In the genomic region with DNA sequence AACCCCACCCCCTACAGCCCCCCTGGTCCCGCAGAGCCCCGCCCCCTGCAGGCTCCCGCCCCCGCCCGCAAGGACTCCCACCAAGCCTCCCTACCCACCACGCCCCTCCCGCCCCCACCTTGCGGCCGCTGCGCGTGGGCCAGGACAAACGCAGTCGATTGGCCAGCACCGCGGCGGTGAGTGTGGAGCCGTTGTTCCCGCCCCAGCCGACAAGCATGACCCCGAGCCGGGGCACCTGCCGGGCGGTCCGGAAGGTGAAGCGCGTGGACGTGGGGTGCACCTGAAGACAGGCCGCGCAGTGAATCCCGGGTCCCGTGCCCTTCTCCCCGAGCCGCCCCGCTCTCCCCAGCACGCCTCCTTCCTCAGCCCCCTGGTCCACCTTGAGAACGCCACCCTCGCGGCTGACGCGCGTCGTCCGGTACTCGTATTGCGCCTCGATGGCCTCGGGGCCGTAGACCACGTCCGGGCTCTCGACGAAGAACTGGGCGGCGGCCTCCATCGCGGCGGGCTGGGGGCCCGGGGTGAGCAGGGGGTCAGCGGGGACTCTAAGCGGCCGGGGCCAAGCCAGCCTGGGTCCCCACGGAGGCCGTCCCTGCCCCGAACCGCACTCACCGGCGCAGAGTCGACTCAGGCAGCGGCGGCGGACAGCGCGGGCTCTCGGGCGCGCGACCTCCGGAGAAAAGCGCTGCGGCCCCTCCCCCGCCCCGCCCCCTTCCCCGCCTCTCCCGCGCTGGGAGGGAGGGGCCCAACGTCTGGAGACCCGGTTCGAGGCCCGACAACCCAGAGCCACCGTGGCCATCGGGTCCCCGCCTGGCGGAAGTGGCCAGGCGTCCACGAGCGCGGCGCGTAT, we compare ENCODE assay signal across 8 cellular contexts. TPM values are rescaled to one million over a fixed set of nuclear protein-coding genes. Genes with fewer than 3 reads are reported as not detected.
DNase-seq lines count a peak whose midpoint lies in the region; ATAC-seq and TF ChIP-seq lines count a peak whose summit lies in the region.

A gene (minus strand): TSS at position 653 of the 850 bp plus-strand sequence. CDS start 154 bp downstream, at position 499.

- intact Hi-C loops in Caco-2 (cut with micrococcal nuclease; ENCODE audit: unreplicated experiment): loop anchor here (1.0 kb wide), 1 partner anchor 18 kb away; a partner anchor contains a TSS
- intact Hi-C loops in left lung (cut with DNase I): no loop called here

- H3K4me1 Mint-ChIP-seq in Caco-2 (ENCODE audit: low read depth, unreplicated experiment): peaks cover 16% of the 10 kb centered on the region

- H3K9me3 ChIP-seq in Caco-2 (no peaks in the 10 kb centered on the region), left lung (no peaks in the 10 kb centered on the region)

- H3K27me3 ChIP-seq in Caco-2 (replicated peaks; ENCODE audit: control insufficient read depth, insufficient read depth, low read length): no peaks in the 10 kb centered on the region
- peaks cover 0 to 59% of the 10 kb centered on the region in 2 donors for H3K27me3 ChIP-seq in left lung

- peaks cover 49% of the 10 kb centered on the region for H3K36me3 Mint-ChIP-seq in Caco-2 (ENCODE audit: insufficient read depth, unreplicated experiment)

- H3K4me3 Mint-ChIP-seq in Caco-2 (ENCODE audit: unreplicated experiment): peak within 1 kb of the TSS; percentile 78

- DNase-seq in Caco-2 (peak; percentile 56 to 57), HT-29 (ENCODE audit: low spot score) (no peak), dermis blood vessel endothelial cell (peak; percentile 59), left lung (no peak)
- peak; percentile 56 to 62 for DNase-seq in stimulated activated CD8-positive, alpha-beta memory T cell treated with anti-CD3 and anti-CD28 coated beads, Interleukin-15, amount 100 ng/mL, for 4 hours (ENCODE audit: low read depth in 2 of 2)

- POLR2A ChIA-PET in Caco-2 (lab: Charles Lee): no interaction called here

- peak within 1 kb of the TSS; percentile 67 for H3K27ac Mint-ChIP-seq in Caco-2 (ENCODE audit: unreplicated experiment)

- ATAC-seq in left lung (peak; percentile 47), GM21423 (IDR thresholded peaks at IDR 0.05; ENCODE audit: unreplicated experiment) (no peak), HG03571 (IDR thresholded peaks at IDR 0.05; ENCODE audit: unreplicated experiment) (no peak)

- BruUV-seq in Caco-2 (replicated peaks; lab: Mats Ljungman, UMichigan): no TSS peak

- H3K27me3 Mint-ChIP-seq in Caco-2 (ENCODE audit: insufficient read depth, unreplicated experiment): no peaks in the 10 kb centered on the region

- H3K36me3 ChIP-seq in Caco-2 (ENCODE audit: control insufficient read depth, insufficient read depth, low read length) (no peaks in the 10 kb centered on the region; the same call in 1 of the 2 replicates), left lung (peaks cover 0 to 9% of the 10 kb centered on the region in 2 donors)

- TF ChIP-seq CTCF in Caco-2 (IDR thresholded peaks at IDR 0.05; ENCODE audit: insufficient read depth in 1 of 2, low read depth in 1 of 2, low read length in 1 of 2, severe bottlenecking in 1 of 2, unreplicated experiment in 1 of 2): no peak
- TF ChIP-seq CTCF in VCaP (conservative IDR thresholded peaks at IDR 0.05): no peak
- TF ChIP-seq CTCF in left lung (IDR thresholded peaks at IDR 0.05): no peak

- H3K4me3 ChIP-seq in Caco-2 (ENCODE audit: low read depth, low read length): peak within 1 kb of the TSS; percentile 75
- peak within 1 kb of the TSS; percentile 43 to 48 for H3K4me3 ChIP-seq in left lung

- H3K4me1 ChIP-seq in Caco-2: peaks cover 10% of the 10 kb centered on the region
- peaks cover 9 to 50% of the 10 kb centered on the region in 2 donors for H3K4me1 ChIP-seq in left lung

- H3K27ac ChIP-seq in VCaP (peak within 1 kb of the TSS; percentile 75), left lung (peak within 1 kb of the TSS; percentile 20 to 47)

- peaks cover 8% of the 10 kb centered on the region for H3K9me3 Mint-ChIP-seq in Caco-2 (ENCODE audit: unreplicated experiment)

- CTCF ChIA-PET in Caco-2 (lab: Charles Lee): interaction anchor here (0.7 to 0.9 kb wide), 4 partner anchors 11 to 115 kb away, joined by 3 to 6 read pairs (median 3); a partner anchor contains a TSS

RNA-seq across cellular contexts. Expression of the gene that starts here (rescaled TPM):
- 65.3 and 67.3 TPM in 2 replicates for total RNA-seq in Caco-2 (2022)
- 5.3 and 14.9 TPM in 2 replicates for total RNA-seq in HT-29 (2014; rRNA removed; shearing (Covaris generic))
- total RNA-seq in dermis blood vessel endothelial cell: 35.4 and 69.7 TPM in 2 replicates
- 10 to 100 TPM; 22.8 to 43.9 TPM for total RNA-seq in left lung

Comparison
In these comparisons a context has a peak if more than half of its experiments do, and no peak if none do; other contexts are left out.
1. DNase-seq: peak in Caco-2 (2 of 2), dermis blood vessel endothelial cell (single experiment) and stimulated activated CD8-positive, alpha-beta memory T cell treated with anti-CD3 and anti-CD28 coated beads, Interleukin-15, amount 100 ng/mL, for 4 hours (2 of 2); none in HT-29 (single experiment) and left lung (0 of 2).